In the genomic region with DNA sequence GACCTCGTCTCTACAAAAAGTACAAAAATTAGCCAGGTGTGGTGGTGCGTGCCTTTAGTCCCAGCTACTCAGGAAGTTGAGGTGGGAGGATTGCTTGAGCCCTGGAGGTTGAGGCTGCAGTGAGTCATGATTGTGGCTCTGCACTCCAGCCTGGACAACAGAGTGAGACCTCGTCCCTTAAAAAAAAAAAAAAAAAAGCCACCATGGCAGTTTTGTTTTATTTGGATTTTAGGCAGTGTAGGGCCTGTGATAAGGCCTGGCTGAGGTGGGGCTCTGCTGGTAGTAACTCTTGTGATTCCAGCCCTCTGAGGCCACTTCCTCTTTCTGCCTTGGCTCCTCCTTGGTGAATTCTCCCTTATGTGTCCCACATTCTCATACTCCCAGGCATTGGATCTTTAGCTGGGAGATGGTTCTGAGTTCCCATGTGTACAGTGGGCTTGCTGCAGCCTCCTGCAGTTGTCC, we compare ENCODE assay signal across 8 cellular contexts. TPM values are rescaled to one million over a fixed set of nuclear protein-coding genes. Genes with fewer than 3 reads are reported as not detected.
DNase-seq lines count a peak whose midpoint lies in the region; ATAC-seq, FAIRE-seq and TF ChIP-seq lines count a peak whose summit lies in the region.

No MANE protein-coding gene starts in this region.

- H3K4me3 Mint-ChIP-seq in activated CD8-positive, alpha-beta T cell treated with anti-CD3 and anti-CD28 coated beads for 36 hours, result no peak overlapping the region

- TF ChIP-seq CTCF in HL-60 (IDR thresholded peaks at IDR 0.05; ENCODE audit: insufficient read depth, low read length), result no peak
- no peak for TF ChIP-seq CTCF in activated CD8-positive, alpha-beta T cell treated with anti-CD3 and anti-CD28 coated beads for 36 hours (IDR thresholded peaks at IDR 0.05)
- TF ChIP-seq CTCF in kidney (IDR thresholded peaks at IDR 0.05; ENCODE audit: borderline replicate concordance, extremely low read depth, insufficient read depth), result no peak
- TF ChIP-seq CTCF in WERI-Rb-1 (IDR thresholded peaks at IDR 0.05; ENCODE audit: low read depth, low read length), result no peak

- H3K4me1 ChIP-seq in BLaER1, result peaks cover 65% of the 10 kb centered on the region
- peaks cover 0 to 13% of the 10 kb centered on the region in 2 donors for H3K4me1 ChIP-seq in kidney (ENCODE audit: control insufficient read depth in 1 of 2, insufficient read depth in 1 of 2, low read depth in 1 of 2, low read length in 2 of 2)

- H3K27me3 ChIP-seq in BLaER1 (no peaks in the 10 kb centered on the region), HL-60 (ENCODE audit: insufficient read depth, poor library complexity, severe bottlenecking) (no peaks in the 10 kb centered on the region), WERI-Rb-1 (ENCODE audit: insufficient read depth, low read depth, severe bottlenecking) (no peaks in the 10 kb centered on the region)

- POLR2A ChIA-PET in activated CD8-positive, alpha-beta T cell treated with anti-CD3 and anti-CD28 coated beads for 36 hours (lab: Charles Lee), result interaction anchor here (0.7 to 1.4 kb wide), 3 partner anchors 14 to 34 kb away, joined by 3 read pairs; no protein-coding TSS in a partner anchor

- H3K4me3 ChIP-seq in BLaER1 (no peak overlapping the region), HL-60 (replicated peaks; ENCODE audit: insufficient read depth, low read length) (no peak overlapping the region), kidney (ENCODE audit: low read length in 2 of 2) (no peak overlapping the region), WERI-Rb-1 (ENCODE audit: low read depth, low read length) (no peak overlapping the region)

- H3K27me3 Mint-ChIP-seq in activated CD8-positive, alpha-beta T cell treated with anti-CD3 and anti-CD28 coated beads for 36 hours, result no peaks in the 10 kb centered on the region

- peak overlapping the region; percentile 58 for H3K4me2 ChIP-seq in BLaER1

- CTCF ChIA-PET in activated CD8-positive, alpha-beta T cell treated with anti-CD3 and anti-CD28 coated beads for 36 hours (lab: Charles Lee), result interaction anchor here (1.3 to 3.1 kb wide), 3 partner anchors 28 to 87 kb away, joined by 4 to 13 read pairs (median 4); no protein-coding TSS in a partner anchor

- H3K4me1 Mint-ChIP-seq in activated CD8-positive, alpha-beta T cell treated with anti-CD3 and anti-CD28 coated beads for 36 hours (ENCODE audit: low read depth), result peaks cover 73% of the 10 kb centered on the region

- H3K27ac ChIP-seq in BLaER1 (no peak overlapping the region), HL-60 (replicated peaks) (peak overlapping the region; percentile 54), kidney (ENCODE audit: low read depth in 2 of 2, low read length in 2 of 2) (no peak overlapping the region), WERI-Rb-1 (no peak overlapping the region)

- H3K9me3 Mint-ChIP-seq in activated CD8-positive, alpha-beta T cell treated with anti-CD3 and anti-CD28 coated beads for 36 hours, result peaks cover 2% of the 10 kb centered on the region

- H3K27ac Mint-ChIP-seq in activated CD8-positive, alpha-beta T cell treated with anti-CD3 and anti-CD28 coated beads for 36 hours, result peak overlapping the region; percentile 72

- intact Hi-C loops in activated CD8-positive, alpha-beta T cell treated with anti-CD3 and anti-CD28 coated beads for 36 hours (cut with micrococcal nuclease), result no loop called here
- intact Hi-C loops in kidney (cut with DNase I), result no loop called here

- peaks cover 73% of the 10 kb centered on the region for H3K36me3 ChIP-seq in BLaER1
- peaks cover 0 to 8% of the 10 kb centered on the region in 2 donors for H3K36me3 ChIP-seq in kidney (ENCODE audit: control insufficient read depth in 1 of 2, insufficient read depth in 2 of 2, low read length in 2 of 2)
- H3K36me3 ChIP-seq in WERI-Rb-1, result no peaks in the 10 kb centered on the region; the same call in none of the 2 replicates

- peak; percentile 17 for ATAC-seq in activated CD8-positive, alpha-beta T cell treated with anti-CD3 and anti-CD28 coated beads for 36 hours
- ATAC-seq in HG03354 (IDR thresholded peaks at IDR 0.05; ENCODE audit: poor library complexity, severe bottlenecking, unreplicated experiment) (no peak), GM19035 (IDR thresholded peaks at IDR 0.05; ENCODE audit: unreplicated experiment) (no peak)

- no peaks in the 10 kb centered on the region for H3K9me3 ChIP-seq in BLaER1
- no peaks in the 10 kb centered on the region for H3K9me3 ChIP-seq in kidney (ENCODE audit: control insufficient read depth in 1 of 2, low read length in 2 of 2)
- H3K9me3 ChIP-seq in WERI-Rb-1 (ENCODE audit: severe bottlenecking), result no peaks in the 10 kb centered on the region

- no peak for FAIRE-seq in kidney (lab: Jason Lieb, UNC)

- H4K20me1 ChIP-seq in BLaER1, result peaks cover 100% of the 10 kb centered on the region

- peak in 1 of 2 experiments; percentile 67 for DNase-seq in HL-60 (ENCODE audit: low read depth in 1 of 2, low spot score in 1 of 2)
- peak; percentile 46 for DNase-seq in activated CD8-positive, alpha-beta T cell treated with anti-CD3 and anti-CD28 coated beads for 36 hours
- DNase-seq in kidney, result peak; percentile 20
- no peak for DNase-seq in WERI-Rb-1
- DNase-seq in effector CD8-positive, alpha-beta T cell (lab: John Stamatoyannopoulos, UW), result no peak

- H3K9ac ChIP-seq in BLaER1, result no peak overlapping the region
- H3K9ac ChIP-seq in kidney (ENCODE audit: low read length in 2 of 2), result no peak overlapping the region

- peaks cover 27% of the 10 kb centered on the region for H3K36me3 Mint-ChIP-seq in activated CD8-positive, alpha-beta T cell treated with anti-CD3 and anti-CD28 coated beads for 36 hours (ENCODE audit: low read depth)

RNA-seq across cellular contexts. Expression of gene GATAD2A, which starts 39.2 kb away (rescaled TPM):
- total RNA-seq in activated CD8-positive, alpha-beta T cell treated with anti-CD3 and anti-CD28 coated beads for 36 hours, result 100 to 1,000 TPM; 132 to 136 TPM
- total RNA-seq in kidney, result 91.0 TPM
- polyA plus RNA-seq in kidney (ENCODE audit: insufficient read depth, low read depth, low replicate concordance), result 18.0 TPM

Comparison
In these comparisons a context has a peak if more than half of its experiments do, and no peak if none do; other contexts are left out.
1. DNase-seq: peak in activated CD8-positive, alpha-beta T cell treated with anti-CD3 and anti-CD28 coated beads for 36 hours (single experiment) and kidney (single experiment); none in WERI-Rb-1 (single experiment) and effector CD8-positive, alpha-beta T cell (single experiment).